ENCODE assay signal across 1 cellular context in genomic region chr4:139153411-139154133, GRCh38.
TF ChIP-seq lines count a peak whose summit lies in the region.

No MANE protein-coding gene starts in this region.

TF ChIP-seq in HepG2, 621 proteins besides CTCF, POLR2A, EP300 and RAD21 (continued from another document and continues in another):
- TF ChIP-seq STAT6 (CRISPR knock-in tag; IDR thresholded peaks at IDR 0.05; ENCODE audit: borderline replicate concordance) = no peak
- no peak for TF ChIP-seq ZNF367 (CRISPR knock-in tag; IDR thresholded peaks at IDR 0.05; ENCODE audit: borderline replicate concordance)
- no peak for TF ChIP-seq ZNF318 (CRISPR knock-in tag; IDR thresholded peaks at IDR 0.05)
- peak; percentile 80; the same call in 1 of the 2 replicates for TF ChIP-seq SOX5 (CRISPR knock-in tag; IDR thresholded peaks at IDR 0.05; ENCODE audit: borderline replicate concordance)
- no peak for TF ChIP-seq FOXO1 (CRISPR knock-in tag; IDR thresholded peaks at IDR 0.05)
- TF ChIP-seq ZNF460 (CRISPR knock-in tag; IDR thresholded peaks at IDR 0.05; ENCODE audit: borderline replicate concordance) = no peak
- no peak for TF ChIP-seq ATF6 (CRISPR knock-in tag; conservative IDR thresholded peaks at IDR 0.05)
- no peak for TF ChIP-seq ZFP62 (CRISPR knock-in tag; IDR thresholded peaks at IDR 0.05)
- peak; percentile 100 for TF ChIP-seq ZNF232 (CRISPR knock-in tag; IDR thresholded peaks at IDR 0.05; ENCODE audit: borderline replicate concordance)
- 0 out of 2 replicates have a peak, but pooled peaks have one; percentile 19 for TF ChIP-seq FOXP4 (CRISPR knock-in tag; IDR thresholded peaks at IDR 0.05)
- TF ChIP-seq ZNF577 (CRISPR knock-in tag; IDR thresholded peaks at IDR 0.05; ENCODE audit: borderline replicate concordance, low read depth) = no peak
- no peak for TF ChIP-seq RBM39 (IDR thresholded peaks at IDR 0.05; ENCODE audit: low read depth, low read length, poor library complexity, severe bottlenecking)
- no peak for TF ChIP-seq ZNF83 (CRISPR knock-in tag; IDR thresholded peaks at IDR 0.05; ENCODE audit: borderline replicate concordance)
- no peak for TF ChIP-seq ZNF512 (CRISPR knock-in tag; IDR thresholded peaks at IDR 0.05)
- no peak for TF ChIP-seq NR1H2 (CRISPR knock-in tag; IDR thresholded peaks at IDR 0.05; ENCODE audit: borderline replicate concordance, low read depth)
- no peak for TF ChIP-seq SETDB1 (CRISPR knock-in tag; IDR thresholded peaks at IDR 0.05; ENCODE audit: borderline replicate concordance)
- TF ChIP-seq FOXA3 (CRISPR knock-in tag; IDR thresholded peaks at IDR 0.05) = peak; percentile 90
- 0 out of 2 replicates have a peak, but pooled peaks have one; percentile 12 for TF ChIP-seq MAX (IDR thresholded peaks at IDR 0.05)
- TF ChIP-seq ZNF3 (CRISPR knock-in tag; IDR thresholded peaks at IDR 0.05) = no peak
- 0 out of 4 replicates have a peak, but pooled peaks of 1 of the 2 experiments have one; percentile 31 for TF ChIP-seq ATF4 (CRISPR knock-in tag; IDR thresholded peaks at IDR 0.05)
- TF ChIP-seq NAIF1 (CRISPR knock-in tag; IDR thresholded peaks at IDR 0.05; ENCODE audit: borderline replicate concordance) = no peak
- TF ChIP-seq ATRX (CRISPR knock-in tag; IDR thresholded peaks at IDR 0.05; ENCODE audit: borderline replicate concordance) = no peak
- no peak for TF ChIP-seq SOX6 (IDR thresholded peaks at IDR 0.05)
- TF ChIP-seq SOX6 (CRISPR knock-in tag; IDR thresholded peaks at IDR 0.05) = peak; percentile 78
- peak; percentile 52 for TF ChIP-seq RARA (CRISPR knock-in tag; IDR thresholded peaks at IDR 0.05)
- TF ChIP-seq SP140L (CRISPR knock-in tag; IDR thresholded peaks at IDR 0.05; ENCODE audit: borderline replicate concordance) = no peak
- no peak for TF ChIP-seq ZHX1 (CRISPR knock-in tag; IDR thresholded peaks at IDR 0.05; ENCODE audit: low read depth)
- no peak for TF ChIP-seq ELF3 (CRISPR knock-in tag; IDR thresholded peaks at IDR 0.05)
- TF ChIP-seq SPEN (CRISPR knock-in tag; IDR thresholded peaks at IDR 0.05; ENCODE audit: low read depth) = no peak
- TF ChIP-seq NR2F6 (IDR thresholded peaks at IDR 0.05) = no peak
- peak; percentile 31; the same call in 1 of the 2 replicates for TF ChIP-seq NR2F6 (CRISPR knock-in tag; IDR thresholded peaks at IDR 0.05)
- TF ChIP-seq RARG (CRISPR knock-in tag; IDR thresholded peaks at IDR 0.05; ENCODE audit: low read depth) = no peak
- TF ChIP-seq GABPB1 (CRISPR knock-in tag; IDR thresholded peaks at IDR 0.05) = no peak
- no peak for TF ChIP-seq ZNF749 (CRISPR knock-in tag; IDR thresholded peaks at IDR 0.05; ENCODE audit: borderline replicate concordance)
- no peak for TF ChIP-seq FOXP1 (IDR thresholded peaks at IDR 0.05)
- TF ChIP-seq FOXP1 (CRISPR knock-in tag; IDR thresholded peaks at IDR 0.05) = peak; percentile 22; the same call in 1 of the 2 replicates
- no peak for TF ChIP-seq SKI (IDR thresholded peaks at IDR 0.05; ENCODE audit: partially characterized antibody)
- TF ChIP-seq FOXA1 (IDR thresholded peaks at IDR 0.05) = peak; percentile 84
- peak; percentile 90 for TF ChIP-seq FOXA1 (CRISPR knock-in tag; IDR thresholded peaks at IDR 0.05)
- no peak for TF ChIP-seq ZNF629 (CRISPR knock-in tag; conservative IDR thresholded peaks at IDR 0.05)
- TF ChIP-seq ZNF614 (CRISPR knock-in tag; IDR thresholded peaks at IDR 0.05; ENCODE audit: borderline replicate concordance) = no peak
- no peak for TF ChIP-seq IRF2 (CRISPR knock-in tag; IDR thresholded peaks at IDR 0.05)
- TF ChIP-seq RXRB (CRISPR knock-in tag; IDR thresholded peaks at IDR 0.05; ENCODE audit: borderline replicate concordance) = 0 out of 2 replicates have a peak, but pooled peaks have one; percentile 12
